In genomic region chr19:55355213-55355821, GRCh38 we compare ENCODE assay signal across 15 cellular contexts. TPM values are rescaled to one million over a fixed set of nuclear protein-coding genes. Genes with fewer than 3 reads are reported as not detected.
DNase-seq lines count a peak whose midpoint lies in the region; ATAC-seq, FAIRE-seq and TF ChIP-seq lines count a peak whose summit lies in the region.
"Had no signal": no experiment of that assay in that cellular context is flagged by ENCODE, and none has a peak within 500 bp of the region (broad histone marks: within the 10 kb centered on the region; RNA-seq: fewer than 3 reads in every experiment).

No MANE protein-coding gene starts in this region.

- H3K9me3 ChIP-seq in A549 (no peaks in the 10 kb centered on the region), hepatocyte (ENCODE audit: low read depth) (no peaks in the 10 kb centered on the region)

- no peak for TF ChIP-seq POLR2A in A549 (IDR thresholded peaks at IDR 0.05; ENCODE audit: low read length)

- H3K4me3 ChIP-seq in A549 (no peak overlapping the region), hepatocyte (no peak overlapping the region)
- H3K4me3 ChIP-seq: GM12878 had no signal

- H3K36me3 ChIP-seq in hepatocyte (replicated peaks; ENCODE audit: insufficient read depth, low read depth): no peaks in the 10 kb centered on the region

- ATAC-seq in A549 (no peak), T-cell (replicated peaks in 1 of 4) (no peak), GM21737 (IDR thresholded peaks at IDR 0.05; ENCODE audit: unreplicated experiment) (no peak)
- ATAC-seq: GM12878 had no signal

- TF ChIP-seq RAD21 in A549 (conservative IDR thresholded peaks at IDR 0.05 in 1 of 2, IDR thresholded peaks at IDR 0.05 in 1 of 2): no peak

- no peak overlapping the region for H3K27ac Mint-ChIP-seq in T-cell
- H3K27ac Mint-ChIP-seq: activated CD8-positive, alpha-beta memory T cell treated with anti-CD3 and anti-CD28 coated beads, Interleukin-2, amount 10 ng/mL, durations not matched to agents 7 days and 5 days; activated naive CD4-positive, alpha-beta T cell treated with anti-CD3 and anti-CD28 coated beads, Interleukin-2, amount 10 ng/mL, durations not matched to agents 7 days and 5 days had no signal

- DNase-seq in A549 (ENCODE audit: low read depth in 1 of 2, low spot score in 1 of 2) (no peak), COR-L47 (lab: John Stamatoyannopoulos, UW) (peak; percentile 14), T-cell (no peak), hepatocyte (ENCODE audit: low spot score) (no peak), NCI-H510A treated with DMSO at 0.1 percent for 48 hours (lab: John Stamatoyannopoulos, UW) (no peak), NCI-H2081 treated with DMSO at 0.1 percent for 48 hours (lab: John Stamatoyannopoulos, UW) (no peak), GM19238 (ENCODE audit: insufficient read length, low spot score) (no peak)
- DNase-seq: activated CD8-positive, alpha-beta memory T cell treated with anti-CD3 and anti-CD28 coated beads, Interleukin-2, amount 10 ng/mL, durations not matched to agents 7 days and 5 days; activated naive CD4-positive, alpha-beta T cell treated with anti-CD3 and anti-CD28 coated beads, Interleukin-2, amount 10 ng/mL, durations not matched to agents 7 days and 5 days; kidney glomerular epithelial cell; NCI-H2029 treated with DMSO at 0.1 percent for 48 hours had no signal

- TF ChIP-seq EP300 in A549 (IDR thresholded peaks at IDR 0.05): no peak

- H3K9me3 Mint-ChIP-seq in T-cell: no peaks in the 10 kb centered on the region
- H3K9me3 Mint-ChIP-seq: activated naive CD4-positive, alpha-beta T cell treated with anti-CD3 and anti-CD28 coated beads, Interleukin-2, amount 10 ng/mL, durations not matched to agents 7 days and 5 days had no signal

- peak overlapping the region in 1 of 2 experiments; percentile 84; a peak in 3 of 6 replicates for H3K27ac ChIP-seq in A549
- no peak overlapping the region for H3K27ac ChIP-seq in hepatocyte

- peaks cover 54% of the 10 kb centered on the region for H3K27me3 ChIP-seq in hepatocyte

- H3K27me3 Mint-ChIP-seq in T-cell: peaks cover 31 to 46% of the 10 kb centered on the region in 2 donors

- peak overlapping the region; percentile 9 to 41 (median 10) for H3K4me3 Mint-ChIP-seq in T-cell
- H3K4me3 Mint-ChIP-seq: activated CD8-positive, alpha-beta memory T cell treated with anti-CD3 and anti-CD28 coated beads, Interleukin-2, amount 10 ng/mL, durations not matched to agents 7 days and 5 days; activated naive CD4-positive, alpha-beta T cell treated with anti-CD3 and anti-CD28 coated beads, Interleukin-2, amount 10 ng/mL, durations not matched to agents 7 days and 5 days had no signal

- H4K20me1 ChIP-seq in hepatocyte (ENCODE audit: insufficient read depth, poor library complexity, severe bottlenecking): no peaks in the 10 kb centered on the region

- POLR2A ChIA-PET in A549 (lab: Yijun Ruan, JAX): interaction anchor here (1.3 kb wide), 1 partner anchor 16 kb away, joined by 3 read pairs; the partner anchor contains the start of gene KMT5C
- POLR2A ChIA-PET in T-cell (lab: Charles Lee): interaction anchor here (0.7 to 1.0 kb wide), 2 partner anchors 16 to 268 kb away, joined by 3 read pairs; partner anchors contain the start of gene KMT5C (in 1 of the 2)

- no peaks in the 10 kb centered on the region for H3K36me3 Mint-ChIP-seq in T-cell
- H3K36me3 Mint-ChIP-seq: activated CD8-positive, alpha-beta memory T cell treated with anti-CD3 and anti-CD28 coated beads, Interleukin-2, amount 10 ng/mL, durations not matched to agents 7 days and 5 days; activated naive CD4-positive, alpha-beta T cell treated with anti-CD3 and anti-CD28 coated beads, Interleukin-2, amount 10 ng/mL, durations not matched to agents 7 days and 5 days had no signal

- WGBS in A549 (ENCODE audit: missing lambda C conversion rate): 44% methylated on average over 11 of the region's 13 CpGs
- 27% methylated on average over 13 of the region's 13 CpGs for WGBS in hepatocyte (ENCODE audit: low lambda C conversion rate, missing lambda C conversion rate)

- FAIRE-seq in A549 (lab: Jason Lieb, UNC): no peak
- FAIRE-seq: GM12878 had no signal

- H3K79me2 ChIP-seq in hepatocyte: no peaks in the 10 kb centered on the region

- CTCF ChIA-PET in A549 (lab: Yijun Ruan, JAX): interaction anchor here (0.9 to 14.8 kb wide), 9 partner anchors 11 to 209 kb away, joined by 3 to 105 read pairs (median 4); partner anchors contain the start of gene KMT5C
- CTCF ChIA-PET in T-cell (lab: Charles Lee): no interaction called here

- peaks cover 12% of the 10 kb centered on the region for H3K4me1 ChIP-seq in A549
- H3K4me1 ChIP-seq in hepatocyte (ENCODE audit: insufficient read depth): peaks cover 14% of the 10 kb centered on the region

- peaks cover 19 to 33% (median 20%) of the 10 kb centered on the region in 3 donors for H3K4me1 Mint-ChIP-seq in T-cell

- H3K9me2 ChIP-seq in hepatocyte (replicated peaks; ENCODE audit: insufficient read depth): no peaks in the 10 kb centered on the region

- H3K4me2 ChIP-seq in A549: peak overlapping the region; percentile 82; the same call in 1 of the 3 replicates
- peak overlapping the region; percentile 97 for H3K4me2 ChIP-seq in hepatocyte

- no peak overlapping the region for H2AFZ ChIP-seq in hepatocyte

- no peak for TF ChIP-seq CTCF in A549 (IDR thresholded peaks at IDR 0.05)
- TF ChIP-seq CTCF in hepatocyte (IDR thresholded peaks at IDR 0.05; ENCODE audit: poor library complexity): no peak

TF ChIP-seq in A549, 52 proteins besides CTCF, POLR2A, EP300 and RAD21 (continues in another document):
- TF ChIP-seq HMGXB4 (CRISPR knock-in tag; IDR thresholded peaks at IDR 0.05; ENCODE audit: borderline replicate concordance): no peak
- no peak for TF ChIP-seq CBX2 (IDR thresholded peaks at IDR 0.05; ENCODE audit: borderline replicate concordance, low read depth)
- no peak for TF ChIP-seq BHLHE40 (IDR thresholded peaks at IDR 0.05; ENCODE audit: low read depth, low read length)
- no peak for TF ChIP-seq SMC3 (IDR thresholded peaks at IDR 0.05)
- no peak for TF ChIP-seq PHF8 (IDR thresholded peaks at IDR 0.05; ENCODE audit: borderline replicate concordance, low read depth)
- no peak for TF ChIP-seq CHD4 (IDR thresholded peaks at IDR 0.05; ENCODE audit: borderline replicate concordance)

RNA-seq across cellular contexts. Expression of gene COX6B2, which starts 0.8 kb away (rescaled TPM):
- polyA plus RNA-seq in A549 (2011; rRNA removed) (0.78 and 0.82 TPM in 2 replicates), A549 (2017; fragmentation: RNase III; extraction: RNeasy Plus Mini Kit Qiagen cat#74134 plus additional on column Dnase treatment) (3.1 to 6.4 TPM (median 3.9 TPM) in 3 replicates), hepatocyte (4.5 and 7.8 TPM in 2 replicates)
- 0.66 and 1.00 TPM in 2 replicates for polyA plus RNA-seq in A549 (2012; cell fraction: cytosol; rRNA removed)
- 4.6 and 7.0 TPM in 2 replicates for polyA plus RNA-seq in A549 (2012; cell fraction: nucleus; rRNA removed)
- polyA minus RNA-seq in A549 (2011; rRNA and poly(A)+ RNA removed): 0.74 and 1.2 TPM in 2 replicates
- total RNA-seq in T-cell (under 1 TPM in 2 of 5 donors, not detected in 3; 0.12 to 0.51 TPM), hepatocyte (0.20 and 0.50 TPM in 2 replicates)
- total RNA-seq: cardiac septum, glomerular endothelial cell, GM12878 had no signal

RNA-seq across cellular contexts. Expression of gene GARIN5B, which starts 7.7 kb away (rescaled TPM):
- polyA plus RNA-seq in A549 (2011; rRNA removed): not detected in 2 replicates
- polyA plus RNA-seq in A549 (2012; cell fraction: cytosol; rRNA removed): 0.01 TPM in 1 of 2 replicates, not detected in the other
- polyA plus RNA-seq in A549 (2012; cell fraction: nucleus; rRNA removed): 0.20 and 0.23 TPM in 2 replicates
- 0.05 TPM in 3 replicates for polyA plus RNA-seq in A549 (2017; fragmentation: RNase III; extraction: RNeasy Plus Mini Kit Qiagen cat#74134 plus additional on column Dnase treatment)
- polyA minus RNA-seq in A549 (2011; rRNA and poly(A)+ RNA removed): not detected in 2 replicates
- not detected for total RNA-seq in T-cell
- not detected in 2 replicates for total RNA-seq in hepatocyte
- 0.18 TPM in 1 of 2 replicates, not detected in the other for polyA plus RNA-seq in hepatocyte
- total RNA-seq: activated CD8-positive, alpha-beta memory T cell treated with anti-CD3 and anti-CD28 coated beads, Interleukin-2, amount 10 ng/mL, durations not matched to agents 7 days and 5 days; cardiac septum; glomerular endothelial cell; GM12878 had no signal
- polyA plus RNA-seq: GM12878 had no signal

RNA-seq across cellular contexts. Expression of gene IL11, which starts 14.9 kb away (rescaled TPM):
- 42.1 and 52.4 TPM in 2 replicates for polyA plus RNA-seq in A549 (2011; rRNA removed)
- polyA plus RNA-seq in A549 (2012; cell fraction: cytosol; rRNA removed): 27.4 and 54.2 TPM in 2 replicates
- polyA plus RNA-seq in A549 (2012; cell fraction: nucleus; rRNA removed): 89.3 and 99.2 TPM in 2 replicates
- polyA plus RNA-seq in A549 (2017; fragmentation: RNase III; extraction: RNeasy Plus Mini Kit Qiagen cat#74134 plus additional on column Dnase treatment): 91.7 to 115 TPM (median 100.0 TPM) in 3 replicates
- polyA minus RNA-seq in A549 (2011; rRNA and poly(A)+ RNA removed): 19.6 and 26.4 TPM in 2 replicates
- total RNA-seq in T-cell: under 1 TPM in 2 of 5 donors, not detected in 3; 0.53 to 0.96 TPM
- total RNA-seq in hepatocyte: 1.4 and 4.4 TPM in 2 replicates
- 6.6 and 8.5 TPM in 2 replicates for polyA plus RNA-seq in hepatocyte
- total RNA-seq: cardiac septum had no signal
- polyA plus RNA-seq: GM12878 had no signal

RNA-seq across cellular contexts. Expression of gene KMT5C, which starts 15.6 kb away (rescaled TPM):
- polyA plus RNA-seq in A549 (2011; rRNA removed) (6.6 and 9.5 TPM in 2 replicates), A549 (2017; fragmentation: RNase III; extraction: RNeasy Plus Mini Kit Qiagen cat#74134 plus additional on column Dnase treatment) (11.8 to 17.2 TPM (median 15.2 TPM) in 3 replicates), hepatocyte (23.6 and 38.0 TPM in 2 replicates)
- 26.1 and 26.2 TPM in 2 replicates for polyA plus RNA-seq in A549 (2012; cell fraction: cytosol; rRNA removed)
- 96.3 and 153 TPM in 2 replicates for polyA plus RNA-seq in A549 (2012; cell fraction: nucleus; rRNA removed)
- polyA minus RNA-seq in A549 (2011; rRNA and poly(A)+ RNA removed): 6.9 and 15.1 TPM in 2 replicates
- total RNA-seq in T-cell (10 to 100 TPM; 24.4 to 71.8 (median 30.7) TPM), hepatocyte (13.6 and 22.8 TPM in 2 replicates)

RNA-seq across cellular contexts. Expression of gene TMEM190, which starts 21.3 kb away (rescaled TPM):
- polyA plus RNA-seq in A549 (2011; rRNA removed): 0.58 and 1.1 TPM in 2 replicates
- 1.6 and 1.9 TPM in 2 replicates for polyA plus RNA-seq in A549 (2012; cell fraction: cytosol; rRNA removed)
- 11.6 and 14.4 TPM in 2 replicates for polyA plus RNA-seq in A549 (2012; cell fraction: nucleus; rRNA removed)
- 1.2 to 1.9 TPM (median 1.7 TPM) in 3 replicates for polyA plus RNA-seq in A549 (2017; fragmentation: RNase III; extraction: RNeasy Plus Mini Kit Qiagen cat#74134 plus additional on column Dnase treatment)
- 0.41 TPM in 1 of 2 replicates, not detected in the other for polyA minus RNA-seq in A549 (2011; rRNA and poly(A)+ RNA removed)
- total RNA-seq in T-cell: not detected
- not detected in 2 replicates for total RNA-seq in hepatocyte
- polyA plus RNA-seq in hepatocyte: 6.6 and 13.0 TPM in 2 replicates
- total RNA-seq: activated CD8-positive, alpha-beta memory T cell treated with anti-CD3 and anti-CD28 coated beads, Interleukin-2, amount 10 ng/mL, durations not matched to agents 7 days and 5 days; cardiac septum; glomerular endothelial cell; GM12878 had no signal
- polyA plus RNA-seq: GM12878 had no signal
